Comparison of ENCODE assay signal across 18 cellular contexts in the genomic region with DNA sequence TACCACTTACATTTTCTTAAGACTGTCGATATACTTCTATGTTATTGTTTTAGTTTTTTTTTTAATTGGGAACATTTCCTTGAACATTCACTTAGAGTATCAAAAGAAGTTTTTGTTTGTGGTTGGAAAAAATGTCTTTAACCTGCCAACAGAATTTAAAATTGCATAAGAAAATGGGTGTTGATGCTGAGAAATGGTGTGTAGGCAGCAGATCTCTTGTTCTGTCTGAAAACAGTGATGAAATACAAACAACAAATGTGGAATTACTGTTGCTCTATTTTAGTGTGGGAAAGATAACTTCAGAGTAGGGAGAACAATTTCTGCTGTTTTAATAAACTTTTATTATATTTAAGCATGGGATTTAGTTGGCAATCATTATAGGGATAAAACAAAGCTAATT.
DNase-seq lines count a peak whose midpoint lies in the region; ATAC-seq, FAIRE-seq and TF ChIP-seq lines count a peak whose summit lies in the region.
"Had no signal": no experiment of that assay in that cellular context is flagged by ENCODE, and none has a peak within 500 bp of the region (broad histone marks: within the 10 kb centered on the region; RNA-seq: fewer than 3 reads in every experiment).

No MANE protein-coding gene starts in this region.

- H3K9me3 Mint-ChIP-seq in activated T-helper 2 cell treated with anti-CD3 and anti-CD28 coated beads, Interferon-gamma antibody, Interleukin-2, Interleukin-4, amounts not matched to agents 10 μg/mL and 5 μg/mL and 100 μg/mL, durations not matched to agents 14 hours and 24 hours and 36 hours = no peaks in the 10 kb centered on the region
- no peaks in the 10 kb centered on the region for H3K9me3 Mint-ChIP-seq in activated CD4-positive, alpha-beta T cell treated with anti-CD3 and anti-CD28 coated beads for 36 hours (ENCODE audit: low read depth)
- H3K9me3 Mint-ChIP-seq: activated naive CD8-positive, alpha-beta T cell treated with anti-CD3 and anti-CD28 coated beads for 36 hours; dendritic cell treated with granulocyte-macrophage colony-stimulating factor and Interleukin-4, amounts not matched to agents 40 ng/mL and 50 ng/mL, for 4 days; H9; T-helper 2 cell treated with Interferon-gamma antibody and Interleukin-4, amounts not matched to agents 5 μg/mL and 100 μg/mL, for 36 hours had no signal

- no peak overlapping the region for H3K27ac Mint-ChIP-seq in activated T-helper 2 cell treated with anti-CD3 and anti-CD28 coated beads, Interferon-gamma antibody, Interleukin-2, Interleukin-4, amounts not matched to agents 10 μg/mL and 5 μg/mL and 100 μg/mL, durations not matched to agents 14 hours and 24 hours and 36 hours
- H3K27ac Mint-ChIP-seq in activated CD4-positive, alpha-beta T cell treated with anti-CD3 and anti-CD28 coated beads for 36 hours = no peak overlapping the region
- H3K27ac Mint-ChIP-seq: activated naive CD8-positive, alpha-beta T cell treated with anti-CD3 and anti-CD28 coated beads for 36 hours; dendritic cell treated with granulocyte-macrophage colony-stimulating factor and Interleukin-4, amounts not matched to agents 40 ng/mL and 50 ng/mL, for 4 days; H9; naive B cell; stimulated activated naive B cell treated with anti-CD40 and anti-IgM and Interleukin-4, amounts not matched to agents 10 μg/mL and 1 μg/mL and 100 μg/mL, for 72 hours; T-helper 2 cell treated with Interferon-gamma antibody and Interleukin-4, amounts not matched to agents 5 μg/mL and 100 μg/mL, for 36 hours had no signal

- DNase-seq in LHCN-M2 (ENCODE audit: low read depth) = peak; percentile 61
- peak; percentile 82 for DNase-seq in dedifferentiated amniotic fluid mesenchymal stem cell (ENCODE audit: extremely low spot score)
- DNase-seq in uterus = no peak
- no peak for DNase-seq in activated T-helper 2 cell treated with anti-CD3 and anti-CD28 coated beads, Interferon-gamma antibody, Interleukin-2, Interleukin-4, amounts not matched to agents 10 μg/mL and 5 μg/mL and 100 μg/mL, durations not matched to agents 14 hours and 24 hours and 36 hours (ENCODE audit: low spot score)
- no peak for DNase-seq in activated T-cell treated with anti-CD3 and anti-CD28 coated beads for 4 hours
- DNase-seq in activated CD4-positive, alpha-beta T cell treated with anti-CD3 and anti-CD28 coated beads for 36 hours = no peak
- DNase-seq: activated CD4-positive, alpha-beta T cell treated with anti-CD3 and anti-CD28 coated beads for 48 hours; activated naive CD8-positive, alpha-beta T cell treated with anti-CD3 and anti-CD28 coated beads for 36 hours; gastrocnemius medialis; GDM1; H9; naive B cell; stimulated activated naive B cell treated with anti-CD40 and anti-IgM and Interleukin-4, amounts not matched to agents 10 μg/mL and 1 μg/mL and 100 μg/mL, for 72 hours had no signal

- H3K4me1 ChIP-seq in uterus = peaks cover 0 to 4% of the 10 kb centered on the region in 2 donors

- no peak for TF ChIP-seq POLR2A in uterus (IDR thresholded peaks at IDR 0.05)

- no peak overlapping the region for H3K4me3 Mint-ChIP-seq in activated T-helper 2 cell treated with anti-CD3 and anti-CD28 coated beads, Interferon-gamma antibody, Interleukin-2, Interleukin-4, amounts not matched to agents 10 μg/mL and 5 μg/mL and 100 μg/mL, durations not matched to agents 14 hours and 24 hours and 36 hours (ENCODE audit: low read depth)
- H3K4me3 Mint-ChIP-seq in activated CD4-positive, alpha-beta T cell treated with anti-CD3 and anti-CD28 coated beads for 36 hours = no peak overlapping the region
- H3K4me3 Mint-ChIP-seq: activated naive CD8-positive, alpha-beta T cell treated with anti-CD3 and anti-CD28 coated beads for 36 hours; dendritic cell treated with granulocyte-macrophage colony-stimulating factor and Interleukin-4, amounts not matched to agents 40 ng/mL and 50 ng/mL, for 4 days; H9; naive B cell; stimulated activated naive B cell treated with anti-CD40 and anti-IgM and Interleukin-4, amounts not matched to agents 10 μg/mL and 1 μg/mL and 100 μg/mL, for 72 hours; T-helper 2 cell treated with Interferon-gamma antibody and Interleukin-4, amounts not matched to agents 5 μg/mL and 100 μg/mL, for 36 hours had no signal

- intact Hi-C loops in uterus (cut with DNase I; ENCODE audit: low total_unique reads) = no loop called here
- intact Hi-C loops in activated T-helper 2 cell treated with anti-CD3 and anti-CD28 coated beads, Interferon-gamma antibody, Interleukin-2, Interleukin-4, amounts not matched to agents 10 μg/mL and 5 μg/mL and 100 μg/mL, durations not matched to agents 14 hours and 24 hours and 36 hours (cut with micrococcal nuclease) = no loop called here
- intact Hi-C loops in activated CD4-positive, alpha-beta T cell treated with anti-CD3 and anti-CD28 coated beads for 36 hours (cut with DNase I, micrococcal nuclease) = no loop called here

- ATAC-seq in activated CD4-positive, alpha-beta T cell treated with anti-CD3 and anti-CD28 coated beads for 36 hours = no peak
- ATAC-seq: stimulated activated naive B cell treated with anti-CD40 and anti-IgM and Interleukin-4, amounts not matched to agents 10 μg/mL and 1 μg/mL and 100 μg/mL, for 72 hours had no signal

- no peak for TF ChIP-seq CTCF in uterus (IDR thresholded peaks at IDR 0.05)

- peak overlapping the region; percentile 45 to 49 for H3K27ac ChIP-seq in uterus

- no peaks in the 10 kb centered on the region for H3K27me3 Mint-ChIP-seq in activated T-helper 2 cell treated with anti-CD3 and anti-CD28 coated beads, Interferon-gamma antibody, Interleukin-2, Interleukin-4, amounts not matched to agents 10 μg/mL and 5 μg/mL and 100 μg/mL, durations not matched to agents 14 hours and 24 hours and 36 hours (ENCODE audit: low read depth)
- H3K27me3 Mint-ChIP-seq in activated CD4-positive, alpha-beta T cell treated with anti-CD3 and anti-CD28 coated beads for 36 hours = no peaks in the 10 kb centered on the region
- H3K27me3 Mint-ChIP-seq: activated naive CD8-positive, alpha-beta T cell treated with anti-CD3 and anti-CD28 coated beads for 36 hours; dendritic cell treated with granulocyte-macrophage colony-stimulating factor and Interleukin-4, amounts not matched to agents 40 ng/mL and 50 ng/mL, for 4 days; naive B cell; stimulated activated naive B cell treated with anti-CD40 and anti-IgM and Interleukin-4, amounts not matched to agents 10 μg/mL and 1 μg/mL and 100 μg/mL, for 72 hours had no signal

- no peaks in the 10 kb centered on the region for H3K27me3 ChIP-seq in uterus
- H3K27me3 ChIP-seq: gastrocnemius medialis had no signal

- H3K9me3 ChIP-seq in uterus = no peaks in the 10 kb centered on the region
- H3K9me3 ChIP-seq: gastrocnemius medialis had no signal

- CTCF ChIA-PET in activated CD4-positive, alpha-beta T cell treated with anti-CD3 and anti-CD28 coated beads for 36 hours (lab: Charles Lee) = interaction anchor here (1.6 kb wide), 1 partner anchor 12 kb away, joined by 6 read pairs; no protein-coding TSS in a partner anchor

- no peaks in the 10 kb centered on the region for H3K36me3 ChIP-seq in uterus
- H3K36me3 ChIP-seq: gastrocnemius medialis had no signal

- H3K36me3 Mint-ChIP-seq in activated T-helper 2 cell treated with anti-CD3 and anti-CD28 coated beads, Interferon-gamma antibody, Interleukin-2, Interleukin-4, amounts not matched to agents 10 μg/mL and 5 μg/mL and 100 μg/mL, durations not matched to agents 14 hours and 24 hours and 36 hours (ENCODE audit: low read depth) = no peaks in the 10 kb centered on the region
- H3K36me3 Mint-ChIP-seq in activated CD4-positive, alpha-beta T cell treated with anti-CD3 and anti-CD28 coated beads for 36 hours (ENCODE audit: low read depth) = peaks cover 16% of the 10 kb centered on the region

- POLR2A ChIA-PET in activated CD4-positive, alpha-beta T cell treated with anti-CD3 and anti-CD28 coated beads for 36 hours (lab: Charles Lee) = no interaction called here

- FAIRE-seq in islet of Langerhans (lab: Jason Lieb, UNC) = peak; percentile 27
- FAIRE-seq: keratinocyte, urothelium cell line had no signal

- H3K4me3 ChIP-seq in uterus = no peak overlapping the region
- H3K4me3 ChIP-seq: gastrocnemius medialis had no signal

- H3K4me1 Mint-ChIP-seq in activated T-helper 2 cell treated with anti-CD3 and anti-CD28 coated beads, Interferon-gamma antibody, Interleukin-2, Interleukin-4, amounts not matched to agents 10 μg/mL and 5 μg/mL and 100 μg/mL, durations not matched to agents 14 hours and 24 hours and 36 hours (ENCODE audit: low read depth) = peaks cover 3% of the 10 kb centered on the region
- peaks cover 5% of the 10 kb centered on the region for H3K4me1 Mint-ChIP-seq in activated CD4-positive, alpha-beta T cell treated with anti-CD3 and anti-CD28 coated beads for 36 hours
- H3K4me1 Mint-ChIP-seq: H9; stimulated activated naive B cell treated with anti-CD40 and anti-IgM and Interleukin-4, amounts not matched to agents 10 μg/mL and 1 μg/mL and 100 μg/mL, for 72 hours had no signal

Comparison
In these comparisons a context has a peak if more than half of its experiments do, and no peak if none do; other contexts are left out.
1. DNase-seq: peak in LHCN-M2 (single experiment) and dedifferentiated amniotic fluid mesenchymal stem cell (single experiment); none in uterus (0 of 2), activated T-helper 2 cell treated with anti-CD3 and anti-CD28 coated beads, Interferon-gamma antibody, Interleukin-2, Interleukin-4, amounts not matched to agents 10 μg/mL and 5 μg/mL and 100 μg/mL, durations not matched to agents 14 hours and 24 hours and 36 hours (single experiment), activated T-cell treated with anti-CD3 and anti-CD28 coated beads for 4 hours (single experiment) and activated CD4-positive, alpha-beta T cell treated with anti-CD3 and anti-CD28 coated beads for 36 hours (single experiment).